ENCODE assay signal across 8 cellular contexts in genomic region chr18:31241900-31242409, GRCh38.
DNase-seq lines count a peak whose midpoint lies in the region; ATAC-seq and TF ChIP-seq lines count a peak whose summit lies in the region.

No MANE protein-coding gene starts in this region.

- H3K9me3 ChIP-seq in IMR-90 (ENCODE audit: control insufficient read depth, insufficient read depth, low read length) (no peaks in the 10 kb centered on the region), parathyroid adenoma (ENCODE audit: control insufficient read depth, low read length) (no peaks in the 10 kb centered on the region), spleen (no peaks in the 10 kb centered on the region)
- no peaks in the 10 kb centered on the region for H3K9me3 ChIP-seq in CD8-positive, alpha-beta T cell (ENCODE audit: low read length)

- no peak overlapping the region for H4K8ac ChIP-seq in IMR-90 (ENCODE audit: low read depth in 2 of 2, low read length in 2 of 2)

- DNase-seq in IMR-90: peak; percentile 16
- DNase-seq in chondrocyte (ENCODE audit: low spot score): no peak
- no peak for DNase-seq in spleen
- DNase-seq in stimulated activated CD4-positive, alpha-beta T cell treated with anti-CD3 and anti-CD28 coated beads, Interleukin-1b, Interleukin-23, amount 100 ng/mL, for 48 hours: no peak
- no peak for DNase-seq in CD8-positive, alpha-beta T cell
- DNase-seq in activated CD4-positive, alpha-beta T cell treated with anti-CD3 and anti-CD28 coated beads, Interleukin-2, amount 50 U/mL, for 1 hour: no peak

- no peak overlapping the region for H3K14ac ChIP-seq in IMR-90 (replicated peaks; ENCODE audit: low read depth, low read length)

- H2BK120ac ChIP-seq in IMR-90 (ENCODE audit: low read depth, low read length): no peak overlapping the region

- POLR2A ChIA-PET in IMR-90 (lab: Charles Lee; ENCODE audit: unreplicated experiment): interaction anchor here (0.6 kb wide), 1 partner anchor 265 kb away, joined by 8 read pairs; no protein-coding TSS in a partner anchor
- POLR2A ChIA-PET in CD8-positive, alpha-beta T cell (lab: Charles Lee): no interaction called here

- H2AK5ac ChIP-seq in IMR-90 (ENCODE audit: low read depth, low read length): no peak overlapping the region

- no peak overlapping the region for H2AFZ ChIP-seq in IMR-90 (replicated peaks; ENCODE audit: low read length, poor library complexity)
- peak overlapping the region; percentile 28 for H2AFZ ChIP-seq in parathyroid adenoma

- in situ Hi-C loops in IMR-90 (cut with MboI; ENCODE audit: low sequenced_read_pairs): no loop called here

- no peaks in the 10 kb centered on the region for H4K20me1 ChIP-seq in IMR-90 (ENCODE audit: insufficient read depth, low read length)

- WGBS in IMR-90 (ENCODE audit: extremely low coverage in 2 of 2, insufficient read length in 1 of 2), 2 experiments: no CpG with 5 or more reads among the region's 2 CpGs
- 76 to 86% (median 80%) methylated on average over 2 of the region's 2 CpGs for WGBS in spleen, 5 donors

- no peak overlapping the region for H2BK5ac ChIP-seq in IMR-90 (ENCODE audit: low read depth, low read length, poor library complexity, severe bottlenecking)

- H3K27ac Mint-ChIP-seq in chondrocyte (ENCODE audit: unreplicated experiment): no peak overlapping the region
- H3K27ac Mint-ChIP-seq in CD8-positive, alpha-beta T cell: no peak overlapping the region

- no peak overlapping the region for H3K4me2 ChIP-seq in IMR-90 (ENCODE audit: low read depth, low read length)
- H3K4me2 ChIP-seq in parathyroid adenoma (ENCODE audit: low read length): peak overlapping the region; percentile 58

- no peaks in the 10 kb centered on the region for H3K9me1 ChIP-seq in IMR-90 (ENCODE audit: insufficient read depth, low read length)

- no peak overlapping the region for H3K23ac ChIP-seq in IMR-90 (ENCODE audit: low read depth, low read length)

- no peak overlapping the region for H2AK9ac ChIP-seq in IMR-90 (replicated peaks; ENCODE audit: low read depth, low read length, poor library complexity)

- no peak overlapping the region for H3K27ac ChIP-seq in IMR-90 (ENCODE audit: insufficient read depth, low read length)
- peak overlapping the region; percentile 96 for H3K27ac ChIP-seq in parathyroid adenoma
- H3K27ac ChIP-seq in spleen: no peak overlapping the region
- no peak overlapping the region for H3K27ac ChIP-seq in CD8-positive, alpha-beta T cell (ENCODE audit: low read depth, low read length)

- BruUV-seq in IMR-90 (replicated peaks; lab: Mats Ljungman, UMichigan): no TSS peak

- no peak overlapping the region for H4K91ac ChIP-seq in IMR-90 (ENCODE audit: insufficient read depth, low read depth, low read length)

- H3K9me3 Mint-ChIP-seq in chondrocyte (ENCODE audit: low read depth): no peaks in the 10 kb centered on the region
- H3K9me3 Mint-ChIP-seq in CD8-positive, alpha-beta T cell: peaks cover under 1% of the 10 kb centered on the region

- peak; percentile 67 for ATAC-seq in GM18909 (IDR thresholded peaks at IDR 0.05; ENCODE audit: poor library complexity, unreplicated experiment)
- ATAC-seq in IMR-90 (ENCODE audit: low read depth): no peak
- no peak for ATAC-seq in CD8-positive, alpha-beta T cell

- no peaks in the 10 kb centered on the region for H3K27me3 Mint-ChIP-seq in chondrocyte (ENCODE audit: low read depth)
- H3K27me3 Mint-ChIP-seq in CD8-positive, alpha-beta T cell (ENCODE audit: low read depth): no peaks in the 10 kb centered on the region

- H3K18ac ChIP-seq in IMR-90 (ENCODE audit: low read depth, low read length): no peak overlapping the region

- no peaks in the 10 kb centered on the region for H3K79me2 ChIP-seq in parathyroid adenoma

- no peak overlapping the region for H3K4ac ChIP-seq in IMR-90 (ENCODE audit: low read depth, low read length)

- no peak for TF ChIP-seq RAD21 in IMR-90 (IDR thresholded peaks at IDR 0.05; ENCODE audit: low read length)

- H3K4me3 ChIP-seq in IMR-90 (ENCODE audit: insufficient read depth, low read depth, low read length) (no peak overlapping the region), parathyroid adenoma (ENCODE audit: low read depth, low read length) (peak overlapping the region; percentile 13), spleen (no peak overlapping the region)
- H3K4me3 ChIP-seq in CD8-positive, alpha-beta T cell (ENCODE audit: low read depth, low read length): no peak overlapping the region

- no peak overlapping the region for H3K4me3 Mint-ChIP-seq in chondrocyte (ENCODE audit: unreplicated experiment)
- no peak overlapping the region for H3K4me3 Mint-ChIP-seq in CD8-positive, alpha-beta T cell

- no peak overlapping the region for H3K56ac ChIP-seq in IMR-90 (ENCODE audit: extremely low read depth, insufficient read depth, low read length)

- intact Hi-C loops in IMR-90 (cut with micrococcal nuclease): no loop called here
- intact Hi-C loops in spleen (cut with DNase I; ENCODE audit: low total_unique reads): no loop called here
- intact Hi-C loops in CD8-positive, alpha-beta T cell (cut with DNase I, micrococcal nuclease): no loop called here

- dilution Hi-C loops in IMR-90 (cut with HindIII; ENCODE audit: low sequenced_read_pairs, unreplicated experiment): no loop called here

- H3K36me3 ChIP-seq in IMR-90 (ENCODE audit: control insufficient read depth, insufficient read depth, low read length) (no peaks in the 10 kb centered on the region), parathyroid adenoma (ENCODE audit: control insufficient read depth, insufficient read depth, low read length) (no peaks in the 10 kb centered on the region), spleen (no peaks in the 10 kb centered on the region)
- H3K36me3 ChIP-seq in CD8-positive, alpha-beta T cell (ENCODE audit: insufficient read depth, low read length): no peaks in the 10 kb centered on the region

- TF ChIP-seq CTCF in IMR-90 (conservative IDR thresholded peaks at IDR 0.05; ENCODE audit: low read depth, low read length) (peak; percentile 30; the same call in 1 of the 2 replicates), chondrocyte (IDR thresholded peaks at IDR 0.05) (peak; percentile 73), parathyroid adenoma (IDR thresholded peaks at IDR 0.05) (peak; percentile 85), spleen (IDR thresholded peaks at IDR 0.05 in 8 of 11, conservative IDR thresholded peaks at IDR 0.05 in 3 of 11) (no peak)
- no peak for TF ChIP-seq CTCF in CD8-positive, alpha-beta T cell (IDR thresholded peaks at IDR 0.05)

- no peak overlapping the region for H4K5ac ChIP-seq in IMR-90 (ENCODE audit: low read depth, low read length)

- no peaks in the 10 kb centered on the region for H3K79me1 ChIP-seq in IMR-90 (ENCODE audit: low read depth in 1 of 2, low read length in 2 of 2)

- no peak overlapping the region for H2BK15ac ChIP-seq in IMR-90 (ENCODE audit: low read depth, low read length)

- CTCF ChIA-PET in IMR-90 (lab: Yijun Ruan, JAX): no interaction called here
- CTCF ChIA-PET in CD8-positive, alpha-beta T cell (lab: Charles Lee): no interaction called here

- H3K36me3 Mint-ChIP-seq in chondrocyte (ENCODE audit: low read depth): no peaks in the 10 kb centered on the region
- no peaks in the 10 kb centered on the region for H3K36me3 Mint-ChIP-seq in CD8-positive, alpha-beta T cell

- no peak for TF ChIP-seq POLR2A in IMR-90 (IDR thresholded peaks at IDR 0.05; ENCODE audit: low read depth, low read length)
- TF ChIP-seq POLR2A in spleen (IDR thresholded peaks at IDR 0.05): no peak

- no peak overlapping the region for H3K9ac ChIP-seq in IMR-90 (ENCODE audit: low read depth, low read length)
- no peak overlapping the region for H3K9ac ChIP-seq in parathyroid adenoma

- no peak overlapping the region for H2BK20ac ChIP-seq in IMR-90 (ENCODE audit: low read depth, low read length)

- H3K4me1 ChIP-seq in IMR-90 (ENCODE audit: control insufficient read depth, insufficient read depth, low read length): no peaks in the 10 kb centered on the region
- H3K4me1 ChIP-seq in parathyroid adenoma: peaks cover 55% of the 10 kb centered on the region
- H3K4me1 ChIP-seq in spleen: peaks cover 0 to 6% (median 0%) of the 10 kb centered on the region in 6 donors
- H3K4me1 ChIP-seq in CD8-positive, alpha-beta T cell (ENCODE audit: insufficient read depth, low read length): no peaks in the 10 kb centered on the region

- H3K4me1 Mint-ChIP-seq in chondrocyte (ENCODE audit: low read depth): peaks cover 37% of the 10 kb centered on the region
- no peaks in the 10 kb centered on the region for H3K4me1 Mint-ChIP-seq in CD8-positive, alpha-beta T cell (ENCODE audit: low read depth)

- H3K27me3 ChIP-seq in IMR-90 (ENCODE audit: control insufficient read depth, insufficient read depth, low read length) (no peaks in the 10 kb centered on the region), parathyroid adenoma (ENCODE audit: control insufficient read depth, insufficient read depth, low read length) (no peaks in the 10 kb centered on the region), spleen (replicated peaks in 1 of 7) (no peaks in the 10 kb centered on the region)
- H3K27me3 ChIP-seq in CD8-positive, alpha-beta T cell (ENCODE audit: insufficient read depth, low read length): no peaks in the 10 kb centered on the region

TF ChIP-seq in IMR-90, 13 proteins besides CTCF, POLR2A, EP300 and RAD21:
- TF ChIP-seq MAFK (IDR thresholded peaks at IDR 0.05; ENCODE audit: low read depth, low read length) (peak; percentile 72), RFX5 (IDR thresholded peaks at IDR 0.05; ENCODE audit: low read depth, low read length) (no peak)

Comparison
In these comparisons a context has a peak if more than half of its experiments do, and no peak if none do; other contexts are left out.
1. CTCF ChIP-seq: peak in IMR-90 (single experiment), chondrocyte (single experiment) and parathyroid adenoma (single experiment); none in spleen (0 of 11) and CD8-positive, alpha-beta T cell (single experiment).